ENCODE assay signal across 24 cellular contexts in genomic region chr1:77400781-77401180, GRCh38.
DNase-seq lines count a peak whose midpoint lies in the region; ATAC-seq and TF ChIP-seq lines count a peak whose summit lies in the region.
"Had no signal": no experiment of that assay in that cellular context is flagged by ENCODE, and none has a peak within 500 bp of the region (broad histone marks: within the 10 kb centered on the region; RNA-seq: fewer than 3 reads in every experiment).

No MANE protein-coding gene starts in this region.

- H3K4me2 ChIP-seq in osteoblast (ENCODE audit: insufficient read depth, low read length): peak overlapping the region; percentile 53
- H3K4me2 ChIP-seq: BLaER1, GM23338 had no signal

- intact Hi-C loops in Calu3 (cut with micrococcal nuclease; ENCODE audit: unreplicated experiment): no loop called here

- DNase-seq in EH (ENCODE audit: low read depth): peak; percentile 52
- DNase-seq in chondrocyte (ENCODE audit: low spot score): no peak
- DNase-seq in osteoblast (ENCODE audit: insufficient read length, low spot score, missing footprints): peak; percentile 58
- DNase-seq in Calu3: no peak
- DNase-seq in GM20000 (ENCODE audit: low spot score): no peak
- no peak for DNase-seq in right atrium auricular region (ENCODE audit: low spot score)
- DNase-seq: ACHN; Caco-2; CD4-positive, alpha-beta T cell; DMS153; Karpas-422; MG63; NCI-H1417 treated with DMSO at 0.1 percent for 48 hours; NCI-H187; NCI-H446; NCI-H526 had no signal

- TF ChIP-seq CTCF in chondrocyte (IDR thresholded peaks at IDR 0.05): no peak
- no peak for TF ChIP-seq CTCF in osteoblast (IDR thresholded peaks at IDR 0.05; ENCODE audit: extremely low read depth, low read depth, low read length)
- no peak for TF ChIP-seq CTCF in Calu3 (IDR thresholded peaks at IDR 0.05; ENCODE audit: unreplicated experiment)
- TF ChIP-seq CTCF in GM20000 (IDR thresholded peaks at IDR 0.05; ENCODE audit: extremely low read depth, missing control alignments): no peak
- no peak for TF ChIP-seq CTCF in right atrium auricular region (IDR thresholded peaks at IDR 0.05)

- H3K36me3 Mint-ChIP-seq in chondrocyte (ENCODE audit: low read depth): no peaks in the 10 kb centered on the region
- H3K36me3 Mint-ChIP-seq in Calu3 (ENCODE audit: insufficient read depth, unreplicated experiment): no peaks in the 10 kb centered on the region

- H3K4me3 Mint-ChIP-seq in chondrocyte (ENCODE audit: unreplicated experiment) (peak overlapping the region; percentile 33), Calu3 (ENCODE audit: low read depth, unreplicated experiment) (no peak overlapping the region)
- H3K4me3 Mint-ChIP-seq: CD4-positive, alpha-beta T cell; GM23338 had no signal

- H3K27me3 ChIP-seq in osteoblast (ENCODE audit: insufficient read depth, low read length): no peaks in the 10 kb centered on the region
- H3K27me3 ChIP-seq in right atrium auricular region: no peaks in the 10 kb centered on the region
- H3K27me3 ChIP-seq: BLaER1, MG63, SJSA1 had no signal

- no peak overlapping the region for H2AFZ ChIP-seq in osteoblast (ENCODE audit: low read length)
- H2AFZ ChIP-seq: GM23338 had no signal

- H3K9me3 Mint-ChIP-seq in chondrocyte (ENCODE audit: low read depth) (no peaks in the 10 kb centered on the region), Calu3 (ENCODE audit: low read depth, unreplicated experiment) (no peaks in the 10 kb centered on the region)
- H3K9me3 Mint-ChIP-seq: GM23338 had no signal

- peaks cover 25% of the 10 kb centered on the region for H3K4me1 ChIP-seq in osteoblast (ENCODE audit: insufficient read depth, low read length)
- no peaks in the 10 kb centered on the region for H3K4me1 ChIP-seq in right atrium auricular region
- H3K4me1 ChIP-seq: BLaER1, Caco-2, HAP-1, SJSA1 had no signal

- H3K4me3 ChIP-seq in osteoblast (ENCODE audit: insufficient read depth, low read length): no peak overlapping the region
- no peak overlapping the region for H3K4me3 ChIP-seq in right atrium auricular region
- H3K4me3 ChIP-seq: BLaER1, GM23338, HAP-1, MG63, SJSA1 had no signal

- H3K9me3 ChIP-seq in osteoblast (ENCODE audit: low read depth, low read length) (no peaks in the 10 kb centered on the region), right atrium auricular region (no peaks in the 10 kb centered on the region)
- H3K9me3 ChIP-seq: BLaER1, Caco-2, HAP-1, MG63, SJSA1 had no signal

- CTCF ChIA-PET in Calu3 (lab: Charles Lee): no interaction called here

- no peak for ATAC-seq in HG03045 (IDR thresholded peaks at IDR 0.05; ENCODE audit: unreplicated experiment)
- ATAC-seq: GM23338, Right ventricle myocardium inferior had no signal

- H3K27ac ChIP-seq in angular gyrus (ENCODE audit: low read depth, low read length): peak overlapping the region; percentile 96
- H3K27ac ChIP-seq in osteoblast (ENCODE audit: low read depth, low read length): peak overlapping the region; percentile 20
- H3K27ac ChIP-seq in right atrium auricular region: no peak overlapping the region
- H3K27ac ChIP-seq: 22Rv1, BLaER1, SJSA1 had no signal

- H3K27me3 Mint-ChIP-seq in chondrocyte (ENCODE audit: low read depth) (no peaks in the 10 kb centered on the region), Calu3 (ENCODE audit: unreplicated experiment) (no peaks in the 10 kb centered on the region)
- H3K27me3 Mint-ChIP-seq: CD4-positive, alpha-beta T cell had no signal

- H3K27ac Mint-ChIP-seq in chondrocyte (ENCODE audit: unreplicated experiment): peak overlapping the region; percentile 70
- H3K27ac Mint-ChIP-seq in Calu3 (ENCODE audit: unreplicated experiment): no peak overlapping the region
- H3K27ac Mint-ChIP-seq: GM23338 had no signal

- BruUV-seq in Calu3 (replicated peaks; lab: Mats Ljungman, UMichigan): no TSS peak

- H4K20me1 ChIP-seq in osteoblast (ENCODE audit: insufficient read depth, low read length): no peaks in the 10 kb centered on the region
- H4K20me1 ChIP-seq: BLaER1 had no signal

- H3K36me3 ChIP-seq in osteoblast (ENCODE audit: insufficient read depth, low read length) (no peaks in the 10 kb centered on the region), right atrium auricular region (no peaks in the 10 kb centered on the region)
- H3K36me3 ChIP-seq: BLaER1, HAP-1, MG63, SJSA1 had no signal

- H3K4me1 Mint-ChIP-seq in chondrocyte (ENCODE audit: low read depth) (peaks cover 65% of the 10 kb centered on the region), Calu3 (ENCODE audit: low read depth, unreplicated experiment) (no peaks in the 10 kb centered on the region)

- peaks cover 2% of the 10 kb centered on the region for H3K79me2 ChIP-seq in osteoblast (ENCODE audit: insufficient read depth, low read length)

Comparison
In these comparisons a context has a peak if more than half of its experiments do, and no peak if none do; other contexts are left out.
1. DNase-seq: peak in EH (single experiment) and osteoblast (single experiment); none in chondrocyte (single experiment), Calu3 (single experiment), GM20000 (single experiment) and right atrium auricular region (single experiment).
2. H3K27ac ChIP-seq: peak in angular gyrus (single experiment) and osteoblast (single experiment); none in right atrium auricular region (0 of 2).